ENCODE assay signal across 9 cellular contexts in genomic region chr9:119963258-119963797, GRCh38.
DNase-seq lines count a peak whose midpoint lies in the region; ATAC-seq, FAIRE-seq and TF ChIP-seq lines count a peak whose summit lies in the region.
"Had no signal": no experiment of that assay in that cellular context is flagged by ENCODE, and none has a peak within 500 bp of the region (broad histone marks: within the 10 kb centered on the region; RNA-seq: fewer than 3 reads in every experiment).

No MANE protein-coding gene starts in this region.

- peak overlapping the region in 1 of 2 experiments; percentile 10; a peak in 1 of 4 replicates for H3K4me3 ChIP-seq in HCT116 (replicated peaks in 1 of 2; ENCODE audit: low read depth in 1 of 2, low read length in 2 of 2)
- no peak overlapping the region for H3K4me3 ChIP-seq in small intestine (ENCODE audit: low read depth in 1 of 2, low read length in 2 of 2)

- CTCF ChIA-PET in HCT116 (lab: Charles Lee) = interaction anchor here (1.2 kb wide), 1 partner anchor 514 kb away, joined by 3 read pairs; no protein-coding TSS in a partner anchor

- H4K20me1 ChIP-seq in HCT116 (ENCODE audit: insufficient read depth) = no peaks in the 10 kb centered on the region

- 24 to 35% (median 30%) methylated on average over 4 of the region's 4 CpGs for WGBS in small intestine, 3 donors

- no TSS peak for BruUV-seq in HCT116 (replicated peaks; lab: Mats Ljungman, UMichigan)

- no peaks in the 10 kb centered on the region for H3K36me3 Mint-ChIP-seq in brain
- H3K36me3 Mint-ChIP-seq: CD4-positive, CD25-positive, alpha-beta regulatory T cell had no signal

- H3K27me3 Mint-ChIP-seq in brain = peaks cover 26% of the 10 kb centered on the region
- H3K27me3 Mint-ChIP-seq: CD4-positive, CD25-positive, alpha-beta regulatory T cell had no signal

- peak overlapping the region; percentile 13; the same call in 1 of the 2 replicates for H3K9ac ChIP-seq in HCT116 (ENCODE audit: low read length)

- H3K9me3 ChIP-seq in HCT116 (ENCODE audit: control insufficient read depth in 1 of 2, insufficient read depth in 1 of 2, low read depth in 1 of 2, low read length in 2 of 2) (no peaks in the 10 kb centered on the region), small intestine (ENCODE audit: control insufficient read depth, low read depth) (no peaks in the 10 kb centered on the region)

- ATAC-seq in HCT116 (peak; percentile 71), GM19467 (IDR thresholded peaks at IDR 0.05; ENCODE audit: unreplicated experiment) (no peak)

- H3K27ac Mint-ChIP-seq in brain = peak overlapping the region in 3 of 5 experiments; percentile 22 to 70 (median 34)
- H3K27ac Mint-ChIP-seq: CD4-positive, CD25-positive, alpha-beta regulatory T cell had no signal

- peak; percentile 74 for DNase-seq in A172 (ENCODE audit: low spot score)
- peak; percentile 10 for DNase-seq in HCT116 (ENCODE audit: low read depth, low spot score)
- peak; percentile 93 for DNase-seq in islet precursor cell
- no peak for DNase-seq in NAMALWA (ENCODE audit: low spot score)
- no peak for DNase-seq in CD1c-positive myeloid dendritic cell (ENCODE audit: extremely low spot score)
- no peak for DNase-seq in small intestine
- DNase-seq: CD4-positive, CD25-positive, alpha-beta regulatory T cell had no signal

- RAD21 ChIA-PET in HCT116 (lab: Charles Lee; ENCODE audit: low non-redundant PET in 1 of 2, low total read pairs in 2 of 2, uncharacterized antibody in 2 of 2, unreplicated experiment in 2 of 2) = no interaction called here

- TF ChIP-seq CTCF in HCT116 (IDR thresholded peaks at IDR 0.05 in 2 of 3, conservative IDR thresholded peaks at IDR 0.05 in 1 of 3; ENCODE audit: borderline replicate concordance in 1 of 3, insufficient read depth in 1 of 3, low read depth in 2 of 3, low read length in 2 of 3) (no peak), brain (conservative IDR thresholded peaks at IDR 0.05) (no peak)

- H3K9me3 Mint-ChIP-seq in brain = peaks cover 0 to 3% (median 0%) of the 10 kb centered on the region in 5 experiments

- TF ChIP-seq POLR2A in HCT116 (IDR thresholded peaks at IDR 0.05; ENCODE audit: borderline replicate concordance, extremely low read depth, insufficient read depth, insufficient read length) = no peak

- no peak overlapping the region for H2AFZ ChIP-seq in HCT116 (ENCODE audit: low read depth, low read length, poor library complexity, severe bottlenecking)

- FAIRE-seq in small intestine (lab: Jason Lieb, UNC) = no peak

- no peaks in the 10 kb centered on the region for H3K79me2 ChIP-seq in HCT116 (ENCODE audit: insufficient read depth, low read length)

- peaks cover 16 to 21% of the 10 kb centered on the region in 2 experiments; a peak in 3 of 4 replicates for H3K4me1 ChIP-seq in HCT116 (ENCODE audit: control insufficient read depth in 1 of 2, insufficient read depth in 2 of 2, low read length in 2 of 2)
- no peaks in the 10 kb centered on the region for H3K4me1 ChIP-seq in small intestine (ENCODE audit: control insufficient read depth in 2 of 2, insufficient read depth in 1 of 2, low read depth in 1 of 2, low read length in 1 of 2)

- POLR2A ChIA-PET in HCT116 (lab: Charles Lee) = no interaction called here

- no peaks in the 10 kb centered on the region for H3K27me3 ChIP-seq in HCT116 (ENCODE audit: insufficient read depth, low read length)
- H3K27me3 ChIP-seq in small intestine (ENCODE audit: control insufficient read depth in 2 of 2, insufficient read depth in 2 of 2, low read length in 2 of 2) = no peaks in the 10 kb centered on the region

- H3K9me2 ChIP-seq in HCT116 (ENCODE audit: insufficient read depth) = no peaks in the 10 kb centered on the region

- H3K4me1 Mint-ChIP-seq in brain = peaks cover 10% of the 10 kb centered on the region
- H3K4me1 Mint-ChIP-seq: CD4-positive, CD25-positive, alpha-beta regulatory T cell had no signal

- H3K36me3 ChIP-seq in HCT116 (ENCODE audit: control insufficient read depth in 1 of 2, insufficient read depth in 2 of 2, low read length in 2 of 2) = no peaks in the 10 kb centered on the region
- no peaks in the 10 kb centered on the region for H3K36me3 ChIP-seq in small intestine (ENCODE audit: control insufficient read depth in 2 of 2, insufficient read depth in 2 of 2, low read length in 2 of 2)

- H3K4me2 ChIP-seq in HCT116 (ENCODE audit: low read length) = peak overlapping the region; percentile 58

- intact Hi-C loops in HCT116 (cut with micrococcal nuclease) = loop anchor here (5.0 kb wide), 1 partner anchor 569 kb away; no protein-coding TSS in a partner anchor

- TF ChIP-seq RAD21 in HCT116 (IDR thresholded peaks at IDR 0.05; ENCODE audit: low read depth) = no peak

- H3K27ac ChIP-seq in HCT116 (ENCODE audit: low read depth, low read length) = no peak overlapping the region
- no peak overlapping the region for H3K27ac ChIP-seq in small intestine (ENCODE audit: low read depth in 1 of 2, low read length in 1 of 2)

- no peak overlapping the region for H3K4me3 Mint-ChIP-seq in brain
- H3K4me3 Mint-ChIP-seq: CD4-positive, CD25-positive, alpha-beta regulatory T cell had no signal

TF ChIP-seq in HCT116, 20 proteins besides CTCF, POLR2A, EP300 and RAD21:
- TF ChIP-seq SIN3A (IDR thresholded peaks at IDR 0.05; ENCODE audit: low read depth) (no peak), SRF (IDR thresholded peaks at IDR 0.05; ENCODE audit: low read depth) (no peak), JUND (IDR thresholded peaks at IDR 0.05) (no peak), POLR2AphosphoS5 (IDR thresholded peaks at IDR 0.05; ENCODE audit: low read depth, low read length) (no peak), YY1 (IDR thresholded peaks at IDR 0.05; ENCODE audit: extremely low read depth, insufficient replicate concordance, low read depth, low read length) (no peak)

Comparison
In these comparisons a context has a peak if more than half of its experiments do, and no peak if none do; other contexts are left out.
1. DNase-seq: peak in A172 (single experiment), HCT116 (single experiment) and islet precursor cell (single experiment); none in NAMALWA (single experiment), CD1c-positive myeloid dendritic cell (single experiment) and small intestine (single experiment).